Comparison of ENCODE assay signal across 8 cellular contexts in genomic region chr7:99551767-99552463, GRCh38. TPM values are rescaled to one million over a fixed set of nuclear protein-coding genes. Genes with fewer than 3 reads are reported as not detected.
DNase-seq lines count a peak whose midpoint lies in the region; ATAC-seq and TF ChIP-seq lines count a peak whose summit lies in the region.

TSS of gene FAM200A (minus strand) at chr7:99552114. CDS start at chr7:99548407, 3,707 bp downstream.

- peak; percentile 70 to 91 (median 85) for DNase-seq in CD8-positive, alpha-beta T cell
- DNase-seq in HS-27A (ENCODE audit: low read depth) (peak; percentile 60), NOMO-1 treated with DMSO at 0.1 percent for 48 hours (lab: John Stamatoyannopoulos, UW; ENCODE audit: unreplicated experiment) (peak; percentile 85), endothelial cell (ENCODE audit: low spot score) (peak; percentile 80)
- peak; percentile 65 for DNase-seq in activated CD8-positive, alpha-beta memory T cell treated with anti-CD3 and anti-CD28 coated beads, Interleukin-2, amount 50 U/mL, for 24 hours (ENCODE audit: extremely low read depth)
- DNase-seq in stimulated activated CD8-positive, alpha-beta memory T cell treated with anti-CD3 and anti-CD28 coated beads, Interleukin-15, amount 100 ng/mL, for 24 hours (ENCODE audit: low read depth): peak; percentile 59

- H3K4me3 Mint-ChIP-seq in CD8-positive, alpha-beta T cell: peak within 1 kb of the TSS; percentile 90
- peak within 1 kb of the TSS; percentile 85 for H3K4me3 Mint-ChIP-seq in endothelial cell (ENCODE audit: unreplicated experiment)

- intact Hi-C loops in CD8-positive, alpha-beta T cell (cut with DNase I, micrococcal nuclease): loop anchor here (1.0 to 10.0 kb wide), 7 partner anchors 47 to 883 kb away; partner anchors contain the start of genes ZNF394 (in 2 of the 2), ZSCAN25 (in 2 of the 2), PPP1R35 (in 1 of the 2) and ZKSCAN5 (in 1 of the 2)

- peak; percentile 97 for ATAC-seq in CD8-positive, alpha-beta T cell
- ATAC-seq in GM19455 (IDR thresholded peaks at IDR 0.05; ENCODE audit: unreplicated experiment): peak; percentile 93

- peak within 1 kb of the TSS; percentile 99 for H3K4me3 ChIP-seq in CD8-positive, alpha-beta T cell (ENCODE audit: low read depth, low read length)
- H3K4me3 ChIP-seq in mesodermal cell (ENCODE audit: extremely low read depth, insufficient read depth, low read length, poor library complexity, severe bottlenecking): peak within 1 kb of the TSS; percentile 97

- CTCF ChIA-PET in CD8-positive, alpha-beta T cell (lab: Charles Lee): no interaction called here

- no peak for TF ChIP-seq CTCF in CD8-positive, alpha-beta T cell (IDR thresholded peaks at IDR 0.05)
- TF ChIP-seq CTCF in endothelial cell (IDR thresholded peaks at IDR 0.05; ENCODE audit: unreplicated experiment): no peak

- POLR2A ChIA-PET in CD8-positive, alpha-beta T cell (lab: Charles Lee): interaction anchor here (0.9 to 1.9 kb wide), 5 partner anchors 48 to 144 kb away, joined by 3 to 8 read pairs (median 7); partner anchors contain the start of genes BUD31, PDAP1, ZKSCAN5 and ZNF394

- peak within 1 kb of the TSS; percentile 96 for H3K27ac Mint-ChIP-seq in CD8-positive, alpha-beta T cell
- peak within 1 kb of the TSS; percentile 94 for H3K27ac Mint-ChIP-seq in endothelial cell (ENCODE audit: unreplicated experiment)

- peaks cover 4% of the 10 kb centered on the region for H3K9me3 Mint-ChIP-seq in CD8-positive, alpha-beta T cell
- no peaks in the 10 kb centered on the region for H3K9me3 Mint-ChIP-seq in endothelial cell (ENCODE audit: unreplicated experiment)

- H3K4me1 Mint-ChIP-seq in CD8-positive, alpha-beta T cell (ENCODE audit: low read depth): peaks cover 39% of the 10 kb centered on the region
- peaks cover 9% of the 10 kb centered on the region for H3K4me1 Mint-ChIP-seq in endothelial cell (ENCODE audit: unreplicated experiment)

- 1 to 2% methylated on average over 19 to 28 of the region's 37 CpGs for WGBS in mesodermal cell (ENCODE audit: insufficient coverage in 2 of 2), 2 experiments

- H3K36me3 ChIP-seq in CD8-positive, alpha-beta T cell (ENCODE audit: insufficient read depth, low read length): peaks cover 9% of the 10 kb centered on the region
- peaks cover 51% of the 10 kb centered on the region for H3K36me3 ChIP-seq in mesodermal cell (ENCODE audit: control insufficient read depth, insufficient read depth, low read length)

- H3K36me3 Mint-ChIP-seq in CD8-positive, alpha-beta T cell: peaks cover 45% of the 10 kb centered on the region
- peaks cover 20% of the 10 kb centered on the region for H3K36me3 Mint-ChIP-seq in endothelial cell (ENCODE audit: low read depth, unreplicated experiment)

- no peaks in the 10 kb centered on the region for H3K9me3 ChIP-seq in CD8-positive, alpha-beta T cell (ENCODE audit: low read length)
- H3K9me3 ChIP-seq in mesodermal cell (ENCODE audit: control insufficient read depth, low read length): no peaks in the 10 kb centered on the region

- no peaks in the 10 kb centered on the region for H3K27me3 ChIP-seq in CD8-positive, alpha-beta T cell (ENCODE audit: insufficient read depth, low read length)

- no peaks in the 10 kb centered on the region for H3K27me3 Mint-ChIP-seq in CD8-positive, alpha-beta T cell (ENCODE audit: low read depth)
- peaks cover 3% of the 10 kb centered on the region for H3K27me3 Mint-ChIP-seq in endothelial cell (ENCODE audit: unreplicated experiment)

- peak within 1 kb of the TSS; percentile 99 for H3K27ac ChIP-seq in CD8-positive, alpha-beta T cell (ENCODE audit: low read depth, low read length)
- H3K27ac ChIP-seq in mesodermal cell (ENCODE audit: low read depth, low read length, severe bottlenecking): no peak within 1 kb of the TSS

- H3K4me1 ChIP-seq in CD8-positive, alpha-beta T cell (ENCODE audit: insufficient read depth, low read length): peaks cover 27% of the 10 kb centered on the region
- peaks cover 4% of the 10 kb centered on the region for H3K4me1 ChIP-seq in mesodermal cell (ENCODE audit: control insufficient read depth, insufficient read depth, low read length, poor library complexity, severe bottlenecking)

RNA-seq across cellular contexts. Expression of gene FAM200A, which starts in this region (rescaled TPM):
- 1 to 10 TPM; 2.7 to 3.3 TPM for total RNA-seq in CD8-positive, alpha-beta T cell
- total RNA-seq in endothelial cell (ENCODE audit: unreplicated experiment): 6.8 TPM
- polyA plus RNA-seq in mesodermal cell (2013, experiment 1 of 2): 9.9 TPM
- 11.7 TPM for polyA plus RNA-seq in mesodermal cell (2013, experiment 2 of 2)
